Comparison of ENCODE assay signal across 9 cellular contexts in the genomic region with DNA sequence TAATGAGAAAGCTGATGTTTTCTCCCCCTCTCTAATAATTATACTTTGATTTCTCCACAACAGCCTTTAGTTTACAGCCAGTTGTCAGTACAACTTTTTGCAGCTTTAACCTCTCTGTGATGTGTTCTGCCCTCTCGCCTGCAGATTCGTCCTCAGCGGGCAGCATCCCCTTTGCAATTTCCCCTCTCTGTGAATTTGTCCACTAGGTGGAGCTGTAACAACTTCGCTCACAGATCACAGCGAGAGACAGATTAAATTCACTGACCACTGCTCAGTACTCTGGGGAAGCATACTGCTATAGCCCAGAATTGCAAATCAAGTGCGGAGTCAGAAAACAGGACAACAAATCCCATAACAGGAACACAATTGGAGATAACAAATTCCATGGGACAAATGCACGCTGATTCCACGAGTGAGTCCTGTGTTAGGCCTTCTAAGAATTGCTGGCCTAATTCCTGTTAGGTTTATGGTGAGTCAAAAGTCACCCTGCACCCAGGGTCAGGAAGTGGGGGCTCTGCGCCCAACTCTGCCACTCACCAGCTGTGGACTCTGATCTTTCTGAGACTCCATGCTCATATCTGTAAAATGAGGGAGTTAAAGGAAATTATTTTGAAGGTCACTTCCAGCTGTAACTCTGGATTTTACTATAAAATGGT.
DNase-seq lines count a peak whose midpoint lies in the region; ATAC-seq and TF ChIP-seq lines count a peak whose summit lies in the region.
"Had no signal": no experiment of that assay in that cellular context is flagged by ENCODE, and none has a peak within 500 bp of the region (broad histone marks: within the 10 kb centered on the region; RNA-seq: fewer than 3 reads in every experiment).

No MANE protein-coding gene starts in this region.

- H3K4me1 ChIP-seq in cardiac muscle cell (ENCODE audit: low read depth): no peaks in the 10 kb centered on the region

- H3K9me3 ChIP-seq in cardiac muscle cell (ENCODE audit: low read depth): no peaks in the 10 kb centered on the region

- no peak overlapping the region for H3K4me3 ChIP-seq in cardiac muscle cell
- H3K4me3 ChIP-seq: skin epidermis had no signal

- no peaks in the 10 kb centered on the region for H3K27me3 ChIP-seq in cardiac muscle cell

- no peaks in the 10 kb centered on the region for H3K36me3 Mint-ChIP-seq in WTC11

- H3K4me3 Mint-ChIP-seq in WTC11: no peak overlapping the region

- H3K27ac ChIP-seq in cardiac muscle cell: no peak overlapping the region
- H3K27ac ChIP-seq: skin epidermis had no signal

- POLR2A ChIA-PET in WTC11 (lab: Charles Lee): no interaction called here

- H3K4me1 Mint-ChIP-seq in WTC11: peaks cover 48% of the 10 kb centered on the region

- H3K27me3 Mint-ChIP-seq in WTC11 (ENCODE audit: low read depth): no peaks in the 10 kb centered on the region

- H3K9me3 Mint-ChIP-seq in WTC11: no peaks in the 10 kb centered on the region

- DNase-seq in AG20443 (ENCODE audit: low spot score) (peak; percentile 52), NCI-H2081 treated with DMSO at 0.1 percent for 48 hours (lab: John Stamatoyannopoulos, UW) (peak; percentile 33), WTC11 (ENCODE audit: low spot score) (peak; percentile 59), cardiac muscle cell (ENCODE audit: low read depth in 1 of 2, low spot score in 1 of 2) (peak; percentile 81 to 84), putamen (ENCODE audit: low spot score) (peak; percentile 50), T-helper 9 cell (no peak)

- CTCF ChIA-PET in WTC11 (lab: Charles Lee): interaction anchor here (0.6 to 1.4 kb wide), 11 partner anchors 13 to 175 kb away, joined by 3 to 16 read pairs (median 3); no protein-coding TSS in a partner anchor

- peak; percentile 88 for ATAC-seq in GM18498 (IDR thresholded peaks at IDR 0.05; ENCODE audit: unreplicated experiment)
- peak; percentile 67 for ATAC-seq in HG02938 (IDR thresholded peaks at IDR 0.05; ENCODE audit: unreplicated experiment)
- ATAC-seq in WTC11: peak; percentile 96

- no peak overlapping the region for H3K27ac Mint-ChIP-seq in WTC11

- no peaks in the 10 kb centered on the region for H3K36me3 ChIP-seq in cardiac muscle cell

- TF ChIP-seq CTCF in WTC11 (IDR thresholded peaks at IDR 0.05) (peak; percentile 83), cardiac muscle cell (IDR thresholded peaks at IDR 0.05; ENCODE audit: low read depth, low read length) (peak; percentile 76)

TF ChIP-seq in WTC11, 78 proteins besides CTCF, POLR2A, EP300 and RAD21:
- TF ChIP-seq, protein P1, sequence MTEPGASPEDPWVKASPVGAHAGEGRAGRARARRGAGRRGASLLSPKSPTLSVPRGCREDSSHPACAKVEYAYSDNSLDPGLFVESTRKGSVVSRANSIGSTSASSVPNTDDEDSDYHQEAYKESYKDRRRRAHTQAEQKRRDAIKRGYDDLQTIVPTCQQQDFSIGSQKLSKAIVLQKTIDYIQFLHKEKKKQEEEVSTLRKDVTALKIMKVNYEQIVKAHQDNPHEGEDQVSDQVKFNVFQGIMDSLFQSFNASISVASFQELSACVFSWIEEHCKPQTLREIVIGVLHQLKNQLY (CRISPR knock-in tag; IDR thresholded peaks at IDR 0.05): no peak
- TF ChIP-seq JUN (CRISPR knock-in tag; IDR thresholded peaks at IDR 0.05) (no peak), SP1 (CRISPR knock-in tag; conservative IDR thresholded peaks at IDR 0.05) (no peak), CREM (CRISPR knock-in tag; IDR thresholded peaks at IDR 0.05) (no peak), FOXK1 (CRISPR knock-in tag; IDR thresholded peaks at IDR 0.05) (no peak), RELA (CRISPR knock-in tag; IDR thresholded peaks at IDR 0.05; ENCODE audit: borderline replicate concordance) (no peak), ZNF281 (CRISPR knock-in tag; IDR thresholded peaks at IDR 0.05) (no peak), CDX4 (CRISPR knock-in tag; IDR thresholded peaks at IDR 0.05; ENCODE audit: borderline replicate concordance) (no peak)
- TF ChIP-seq, protein P2, sequence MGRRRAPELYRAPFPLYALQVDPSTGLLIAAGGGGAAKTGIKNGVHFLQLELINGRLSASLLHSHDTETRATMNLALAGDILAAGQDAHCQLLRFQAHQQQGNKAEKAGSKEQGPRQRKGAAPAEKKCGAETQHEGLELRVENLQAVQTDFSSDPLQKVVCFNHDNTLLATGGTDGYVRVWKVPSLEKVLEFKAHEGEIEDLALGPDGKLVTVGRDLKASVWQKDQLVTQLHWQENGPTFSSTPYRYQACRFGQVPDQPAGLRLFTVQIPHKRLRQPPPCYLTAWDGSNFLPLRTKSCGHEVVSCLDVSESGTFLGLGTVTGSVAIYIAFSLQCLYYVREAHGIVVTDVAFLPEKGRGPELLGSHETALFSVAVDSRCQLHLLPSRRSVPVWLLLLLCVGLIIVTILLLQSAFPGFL (CRISPR knock-in tag; IDR thresholded peaks at IDR 0.05; ENCODE audit: borderline replicate concordance): no peak
- TF ChIP-seq, protein P3, sequence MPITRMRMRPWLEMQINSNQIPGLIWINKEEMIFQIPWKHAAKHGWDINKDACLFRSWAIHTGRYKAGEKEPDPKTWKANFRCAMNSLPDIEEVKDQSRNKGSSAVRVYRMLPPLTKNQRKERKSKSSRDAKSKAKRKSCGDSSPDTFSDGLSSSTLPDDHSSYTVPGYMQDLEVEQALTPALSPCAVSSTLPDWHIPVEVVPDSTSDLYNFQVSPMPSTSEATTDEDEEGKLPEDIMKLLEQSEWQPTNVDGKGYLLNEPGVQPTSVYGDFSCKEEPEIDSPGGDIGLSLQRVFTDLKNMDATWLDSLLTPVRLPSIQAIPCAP (CRISPR knock-in tag; IDR thresholded peaks at IDR 0.05): no peak
- TF ChIP-seq, protein P4, sequence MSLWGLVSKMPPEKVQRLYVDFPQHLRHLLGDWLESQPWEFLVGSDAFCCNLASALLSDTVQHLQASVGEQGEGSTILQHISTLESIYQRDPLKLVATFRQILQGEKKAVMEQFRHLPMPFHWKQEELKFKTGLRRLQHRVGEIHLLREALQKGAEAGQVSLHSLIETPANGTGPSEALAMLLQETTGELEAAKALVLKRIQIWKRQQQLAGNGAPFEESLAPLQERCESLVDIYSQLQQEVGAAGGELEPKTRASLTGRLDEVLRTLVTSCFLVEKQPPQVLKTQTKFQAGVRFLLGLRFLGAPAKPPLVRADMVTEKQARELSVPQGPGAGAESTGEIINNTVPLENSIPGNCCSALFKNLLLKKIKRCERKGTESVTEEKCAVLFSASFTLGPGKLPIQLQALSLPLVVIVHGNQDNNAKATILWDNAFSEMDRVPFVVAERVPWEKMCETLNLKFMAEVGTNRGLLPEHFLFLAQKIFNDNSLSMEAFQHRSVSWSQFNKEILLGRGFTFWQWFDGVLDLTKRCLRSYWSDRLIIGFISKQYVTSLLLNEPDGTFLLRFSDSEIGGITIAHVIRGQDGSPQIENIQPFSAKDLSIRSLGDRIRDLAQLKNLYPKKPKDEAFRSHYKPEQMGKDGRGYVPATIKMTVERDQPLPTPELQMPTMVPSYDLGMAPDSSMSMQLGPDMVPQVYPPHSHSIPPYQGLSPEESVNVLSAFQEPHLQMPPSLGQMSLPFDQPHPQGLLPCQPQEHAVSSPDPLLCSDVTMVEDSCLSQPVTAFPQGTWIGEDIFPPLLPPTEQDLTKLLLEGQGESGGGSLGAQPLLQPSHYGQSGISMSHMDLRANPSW (CRISPR knock-in tag; conservative IDR thresholded peaks at IDR 0.05; ENCODE audit: low read depth): no peak
